In the genomic region with DNA sequence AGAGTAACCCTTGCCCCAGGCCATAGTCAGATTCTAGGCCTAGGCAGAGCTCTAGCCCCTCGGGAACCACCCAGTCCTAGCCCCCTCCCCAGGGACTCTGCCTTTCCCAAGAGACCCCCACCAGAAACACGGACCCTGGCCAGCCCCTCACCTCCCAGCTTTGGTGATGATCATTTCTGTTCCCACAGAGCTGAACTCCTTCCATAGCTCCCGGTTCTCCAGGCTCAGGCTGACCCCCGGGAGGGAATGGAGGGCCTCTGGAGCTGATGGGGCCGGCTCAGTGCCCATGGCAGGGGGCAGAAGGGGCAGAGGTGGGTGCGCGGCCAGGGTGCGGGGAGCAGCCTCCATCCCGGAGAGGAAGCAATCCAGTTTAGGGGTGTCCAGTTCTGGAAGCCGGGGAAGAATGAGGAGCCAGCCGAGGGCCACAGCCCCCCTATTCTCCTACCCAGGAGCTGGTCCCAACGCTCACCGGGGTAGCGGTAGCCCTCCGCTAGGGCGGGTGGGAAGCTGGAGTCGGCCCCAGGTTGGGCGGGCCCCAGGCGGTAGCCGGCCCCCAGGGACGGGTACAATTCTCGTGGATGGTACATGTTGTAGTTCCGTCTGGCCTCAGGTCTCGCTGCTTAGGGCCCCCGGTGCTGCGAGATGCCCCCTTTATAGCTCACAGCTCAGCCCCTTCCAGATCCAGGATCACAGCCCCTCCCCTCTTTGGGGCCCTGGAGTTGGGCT, we compare ENCODE assay signal across 10 cellular contexts. TPM values are rescaled to one million over a fixed set of nuclear protein-coding genes. Genes with fewer than 3 reads are reported as not detected.
DNase-seq lines count a peak whose midpoint lies in the region; ATAC-seq and TF ChIP-seq lines count a peak whose summit lies in the region.
"Had no signal": no experiment of that assay in that cellular context is flagged by ENCODE, and none has a peak within 500 bp of the region (broad histone marks: within the 10 kb centered on the region; RNA-seq: fewer than 3 reads in every experiment).

No MANE protein-coding gene starts in this region.

- H3K27me3 ChIP-seq in right cardiac atrium (ENCODE audit: control insufficient read depth, insufficient read depth): no peaks in the 10 kb centered on the region
- H3K27me3 ChIP-seq: foreskin keratinocyte had no signal

- H3K4me1 ChIP-seq in right cardiac atrium (ENCODE audit: control insufficient read depth, insufficient read depth, low read length): peaks cover 2% of the 10 kb centered on the region

- H3K4me3 ChIP-seq in GM12865 (ENCODE audit: low read depth, low read length) (peak overlapping the region; percentile 70), right cardiac atrium (ENCODE audit: low read length) (no peak overlapping the region), retinal pigment epithelial cell (ENCODE audit: low read length) (peak overlapping the region; percentile 65)

- no peaks in the 10 kb centered on the region for H3K27me3 Mint-ChIP-seq in T-cell

- peaks cover 23% of the 10 kb centered on the region for H3K36me3 Mint-ChIP-seq in T-cell

- DNase-seq in GM12865 (ENCODE audit: low read depth): no peak
- no peak for DNase-seq in T-cell
- DNase-seq in right cardiac atrium: peak in 2 of 3 donors; percentile 65 to 70
- DNase-seq in retinal pigment epithelial cell (ENCODE audit: low read depth): no peak
- DNase-seq in NCI-H524 treated with DMSO at 0.1 percent for 48 hours (lab: John Stamatoyannopoulos, UW): no peak
- no peak for DNase-seq in EL
- DNase-seq in activated CD8-positive, alpha-beta memory T cell treated with anti-CD3 and anti-CD28 coated beads, Interleukin-2, amount 50 U/mL, for 48 hours: no peak
- no peak for DNase-seq in posterior vena cava (ENCODE audit: low spot score)
- DNase-seq: NCI-H1694 treated with DMSO at 0.1 percent for 48 hours had no signal

- CTCF ChIA-PET in T-cell (lab: Charles Lee): interaction anchor here (0.5 to 3.9 kb wide), 12 partner anchors 10 to 339 kb away, joined by 3 to 13 read pairs (median 4); a partner anchor contains a TSS

- POLR2A ChIA-PET in T-cell (lab: Charles Lee): interaction anchor here in 1 of 2 donors (0.5 kb wide), 1 partner anchor 451 kb away, joined by 3 read pairs; no protein-coding TSS in a partner anchor

- peaks cover 45 to 54% (median 52%) of the 10 kb centered on the region in 3 donors for H3K4me1 Mint-ChIP-seq in T-cell

- H3K27ac Mint-ChIP-seq in T-cell: peak overlapping the region; percentile 88 to 92

- TF ChIP-seq CTCF in GM12865 (IDR thresholded peaks at IDR 0.05; ENCODE audit: insufficient read depth, low read depth, low read length, missing control alignments) (no peak), retinal pigment epithelial cell (conservative IDR thresholded peaks at IDR 0.05; ENCODE audit: low read depth, low read length) (no peak)

- no peak for ATAC-seq in T-cell (replicated peaks in 1 of 4)
- ATAC-seq in right cardiac atrium: no peak

- 71% methylated on average over 26 of the region's 26 CpGs for WGBS in right cardiac atrium

- intact Hi-C loops in right cardiac atrium (cut with DNase I) (loop anchor here in 2 of 4 donors (5.0 to 10.0 kb wide), 2 partner anchors 48 to 304 kb away; a partner anchor contains a TSS), posterior vena cava (cut with DNase I) (no loop called here)

- peak overlapping the region; percentile 57 to 93 (median 63) for H3K4me3 Mint-ChIP-seq in T-cell

- no peaks in the 10 kb centered on the region for H3K9me3 Mint-ChIP-seq in T-cell

- no peaks in the 10 kb centered on the region for H3K9me3 ChIP-seq in right cardiac atrium (ENCODE audit: control insufficient read depth, low read length)

- H3K27ac ChIP-seq in right cardiac atrium (ENCODE audit: low read length): no peak overlapping the region

RNA-seq across cellular contexts. Expression of a gene that starts 1.0 kb away (rescaled TPM):
- total RNA-seq in T-cell (1 to 10 TPM; 1.4 to 2.0 (median 1.5) TPM), right cardiac atrium (1 to 10 TPM in 2 of 4 donors, under 1 TPM in 2; 0.67 to 1.2 (median 1.0) TPM), posterior vena cava (under 1 TPM; 0.46 to 0.57 TPM)
- 0.93 TPM for polyA plus RNA-seq in right cardiac atrium

RNA-seq across cellular contexts. Expression of a gene that starts 5.2 kb away (rescaled TPM):
- total RNA-seq in T-cell: 100 to 1,000 TPM; 105 to 277 (median 226) TPM
- total RNA-seq in right cardiac atrium: 10 to 100 TPM; 54.4 to 79.2 (median 71.2) TPM
- polyA plus RNA-seq in right cardiac atrium: 118 TPM
- 10 to 100 TPM; 26.1 to 31.4 TPM for total RNA-seq in posterior vena cava

RNA-seq across cellular contexts. Expression of a gene that starts 15.0 kb away (rescaled TPM):
- total RNA-seq in T-cell (100 to 1,000 TPM in 2 of 5 donors, 10 to 100 TPM in 3; 71.2 to 110 (median 97.9) TPM), right cardiac atrium (10 to 100 TPM; 31.3 to 40.8 (median 36.0) TPM), posterior vena cava (10 to 100 TPM; 40.0 to 46.9 TPM)
- polyA plus RNA-seq in right cardiac atrium: 51.8 TPM

RNA-seq across cellular contexts. Expression of a gene that starts 22.6 kb away (rescaled TPM):
- total RNA-seq in T-cell: 10 to 100 TPM; 11.1 to 27.2 (median 22.1) TPM
- total RNA-seq in right cardiac atrium: 1 to 10 TPM; 1.3 to 3.7 (median 3.2) TPM
- 2.6 TPM for polyA plus RNA-seq in right cardiac atrium
- total RNA-seq in posterior vena cava: 1 to 10 TPM; 3.7 to 4.0 TPM

RNA-seq across cellular contexts. Expression of a gene that starts 25.2 kb away (rescaled TPM):
- total RNA-seq in T-cell (100 to 1,000 TPM; 367 to 715 (median 567) TPM), right cardiac atrium (1,000 to 10,000 TPM; 2,625 to 3,581 (median 3,363) TPM), posterior vena cava (100 to 1,000 TPM; 937 to 987 TPM)
- 3,115 TPM for polyA plus RNA-seq in right cardiac atrium

Comparison
In these comparisons a context has a peak if more than half of its experiments do, and no peak if none do; other contexts are left out.
1. DNase-seq: peak in right cardiac atrium (2 of 3); none in GM12865 (single experiment), T-cell (0 of 34), retinal pigment epithelial cell (single experiment), NCI-H524 treated with DMSO at 0.1 percent for 48 hours (single experiment), EL (single experiment), activated CD8-positive, alpha-beta memory T cell treated with anti-CD3 and anti-CD28 coated beads, Interleukin-2, amount 50 U/mL, for 48 hours (single experiment) and posterior vena cava (single experiment).